15 cellular contexts compared by ENCODE assay signal in the genomic region with DNA sequence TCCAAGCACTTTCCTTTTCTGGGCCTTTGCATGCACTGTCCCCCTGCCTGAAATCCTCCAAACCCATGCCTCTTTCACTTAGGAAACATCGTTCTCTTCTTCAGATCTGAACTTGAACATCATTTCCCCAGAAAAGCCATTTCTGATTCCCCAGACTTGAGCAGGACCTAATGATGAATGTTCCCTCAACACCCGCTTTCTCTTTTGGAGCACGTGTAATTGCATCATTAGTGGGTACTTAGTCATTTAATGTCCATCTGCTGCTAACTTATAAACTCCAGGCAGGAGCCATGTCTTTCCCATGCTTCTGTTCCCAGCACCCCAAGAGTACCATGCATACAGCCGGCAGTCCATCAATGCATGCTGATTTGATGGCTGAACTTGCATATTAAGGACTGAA.
"Had no signal": no experiment of that assay in that cellular context is flagged by ENCODE, and none has a peak within 500 bp of the region (broad histone marks: within the 10 kb centered on the region; RNA-seq: fewer than 3 reads in every experiment).

No MANE protein-coding gene starts in this region.

- H3K4me1 ChIP-seq: gastroesophageal sphincter, lower lobe of right lung had no signal

- DNase-seq: activated CD4-positive, alpha-beta T cell treated with anti-CD3 and anti-CD28 coated beads, Interleukin-2, amount 50 U/mL, for 1 hour; activated CD8-positive, alpha-beta memory T cell treated with anti-CD3 and anti-CD28 coated beads for 24 hours; activated naive CD4-positive, alpha-beta T cell; activated naive CD8-positive, alpha-beta T cell treated with anti-CD3 and anti-CD28 coated beads, Interleukin-2, amount 10 ng/mL, durations not matched to agents 7 days and 5 days; aorta; cortex of kidney; effector memory CD4-positive, alpha-beta T cell; left colon; lower lobe of right lung; midbrain; ovary; right lobe of liver; stimulated activated CD4-positive, alpha-beta T cell treated with anti-CD3 and anti-CD28 coated beads, Interleukin-1b, Interleukin-23, amount 100 ng/mL, for 48 hours had no signal

- H3K9ac ChIP-seq: neural progenitor cell had no signal

- H3K27me3 ChIP-seq: neural progenitor cell, ovary, right lobe of liver had no signal

- H3K27ac ChIP-seq: gastroesophageal sphincter, lower lobe of right lung, neural progenitor cell, ovary, right lobe of liver had no signal

- H3K4me2 ChIP-seq: neural progenitor cell had no signal

- H2AFZ ChIP-seq: neural progenitor cell had no signal

- H3K4me3 ChIP-seq: gastroesophageal sphincter, lower lobe of right lung, neural progenitor cell, ovary, right lobe of liver had no signal

- ATAC-seq: gastroesophageal sphincter, left colon had no signal

- H3K36me3 ChIP-seq: gastroesophageal sphincter, lower lobe of right lung, neural progenitor cell, ovary, right lobe of liver had no signal

- H3K9me3 ChIP-seq: gastroesophageal sphincter, lower lobe of right lung, ovary, right lobe of liver had no signal
